Comparison of ENCODE assay signal across 1 cellular context in the genomic region with DNA sequence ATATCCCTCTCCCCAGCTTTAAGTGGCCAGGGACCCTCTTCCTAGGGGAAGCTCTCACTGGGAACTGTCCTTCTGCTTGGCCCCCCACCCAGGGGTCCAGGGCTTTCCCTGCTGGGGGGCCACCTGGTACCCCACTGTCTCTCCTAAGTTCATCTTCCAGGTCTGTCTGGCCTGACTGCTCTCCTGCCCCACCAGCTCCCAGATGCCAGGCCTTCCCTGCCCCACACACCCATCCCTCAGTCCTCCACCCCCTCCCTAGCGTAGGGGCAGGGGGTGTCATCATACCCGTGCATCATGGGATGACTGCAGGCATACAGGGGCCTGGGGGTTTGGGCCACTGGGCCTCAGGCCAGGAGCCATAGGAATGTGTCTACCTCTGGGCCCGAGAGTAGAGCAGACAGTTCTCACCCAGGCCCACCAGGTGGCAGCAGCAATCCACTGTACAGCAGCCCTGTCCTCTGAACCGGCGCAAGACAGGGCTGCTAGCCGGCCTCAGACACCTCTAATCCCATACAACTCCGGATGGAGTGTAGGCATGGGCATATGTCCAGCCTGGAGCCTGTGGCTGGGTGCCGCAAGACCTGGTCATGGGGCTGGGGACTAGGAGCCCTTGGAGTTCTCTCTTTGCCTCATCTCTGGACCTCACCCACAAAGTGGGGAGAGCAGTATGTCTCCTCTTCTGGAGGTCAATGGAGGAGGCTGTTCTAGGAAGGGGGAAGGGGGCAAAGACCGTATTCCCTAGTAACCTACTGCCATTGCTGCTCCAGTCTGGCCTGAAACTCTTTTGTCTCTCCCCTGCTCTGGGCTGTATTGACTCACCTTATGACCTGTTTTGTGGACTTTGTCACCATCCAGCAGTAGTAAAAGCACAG.
TF ChIP-seq lines count a peak whose summit lies in the region.

No MANE protein-coding gene starts in this region.

TF ChIP-seq in GM12878, 131 proteins besides CTCF, POLR2A, EP300 and RAD21:
- no peak for TF ChIP-seq TCF3 (IDR thresholded peaks at IDR 0.05; ENCODE audit: borderline replicate concordance, insufficient read depth, low read depth, low read length)
- peak; percentile 60; the same call in 1 of the 2 replicates for TF ChIP-seq YY1 (IDR thresholded peaks at IDR 0.05; ENCODE audit: low read depth, low read length)
- TF ChIP-seq FOXM1 (IDR thresholded peaks at IDR 0.05; ENCODE audit: low read depth, low read length): no peak
- peak; percentile 95 for TF ChIP-seq SMC3 (IDR thresholded peaks at IDR 0.05; ENCODE audit: borderline replicate concordance, low read length)
- TF ChIP-seq, protein P1, sequence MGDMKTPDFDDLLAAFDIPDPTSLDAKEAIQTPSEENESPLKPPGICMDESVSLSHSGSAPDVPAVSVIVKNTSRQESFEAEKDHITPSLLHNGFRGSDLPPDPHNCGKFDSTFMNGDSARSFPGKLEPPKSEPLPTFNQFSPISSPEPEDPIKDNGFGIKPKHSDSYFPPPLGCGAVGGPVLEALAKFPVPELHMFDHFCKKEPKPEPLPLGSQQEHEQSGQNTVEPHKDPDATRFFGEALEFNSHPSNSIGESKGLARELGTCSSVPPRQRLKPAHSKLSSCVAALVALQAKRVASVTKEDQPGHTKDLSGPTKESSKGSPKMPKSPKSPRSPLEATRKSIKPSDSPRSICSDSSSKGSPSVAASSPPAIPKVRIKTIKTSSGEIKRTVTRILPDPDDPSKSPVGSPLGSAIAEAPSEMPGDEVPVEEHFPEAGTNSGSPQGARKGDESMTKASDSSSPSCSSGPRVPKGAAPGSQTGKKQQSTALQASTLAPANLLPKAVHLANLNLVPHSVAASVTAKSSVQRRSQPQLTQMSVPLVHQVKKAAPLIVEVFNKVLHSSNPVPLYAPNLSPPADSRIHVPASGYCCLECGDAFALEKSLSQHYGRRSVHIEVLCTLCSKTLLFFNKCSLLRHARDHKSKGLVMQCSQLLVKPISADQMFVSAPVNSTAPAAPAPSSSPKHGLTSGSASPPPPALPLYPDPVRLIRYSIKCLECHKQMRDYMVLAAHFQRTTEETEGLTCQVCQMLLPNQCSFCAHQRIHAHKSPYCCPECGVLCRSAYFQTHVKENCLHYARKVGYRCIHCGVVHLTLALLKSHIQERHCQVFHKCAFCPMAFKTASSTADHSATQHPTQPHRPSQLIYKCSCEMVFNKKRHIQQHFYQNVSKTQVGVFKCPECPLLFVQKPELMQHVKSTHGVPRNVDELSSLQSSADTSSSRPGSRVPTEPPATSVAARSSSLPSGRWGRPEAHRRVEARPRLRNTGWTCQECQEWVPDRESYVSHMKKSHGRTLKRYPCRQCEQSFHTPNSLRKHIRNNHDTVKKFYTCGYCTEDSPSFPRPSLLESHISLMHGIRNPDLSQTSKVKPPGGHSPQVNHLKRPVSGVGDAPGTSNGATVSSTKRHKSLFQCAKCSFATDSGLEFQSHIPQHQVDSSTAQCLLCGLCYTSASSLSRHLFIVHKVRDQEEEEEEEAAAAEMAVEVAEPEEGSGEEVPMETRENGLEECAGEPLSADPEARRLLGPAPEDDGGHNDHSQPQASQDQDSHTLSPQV (IDR thresholded peaks at IDR 0.05): no peak
- TF ChIP-seq IKZF1 (conservative IDR thresholded peaks at IDR 0.05): no peak
- no peak for TF ChIP-seq DPF2 (IDR thresholded peaks at IDR 0.05)
- no peak for TF ChIP-seq NRF1 (conservative IDR thresholded peaks at IDR 0.05; ENCODE audit: low read depth, low read length)
- TF ChIP-seq, protein P2, sequence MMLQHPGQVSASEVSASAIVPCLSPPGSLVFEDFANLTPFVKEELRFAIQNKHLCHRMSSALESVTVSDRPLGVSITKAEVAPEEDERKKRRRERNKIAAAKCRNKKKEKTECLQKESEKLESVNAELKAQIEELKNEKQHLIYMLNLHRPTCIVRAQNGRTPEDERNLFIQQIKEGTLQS (IDR thresholded peaks at IDR 0.05; ENCODE audit: borderline replicate concordance, extremely low read depth, low read depth, low read length): no peak
- no peak for TF ChIP-seq SP1 (IDR thresholded peaks at IDR 0.05; ENCODE audit: low read depth, low read length)
- TF ChIP-seq LARP7 (IDR thresholded peaks at IDR 0.05): 0 out of 2 replicates have a peak, but pooled peaks have one; percentile 19
- 0 out of 2 replicates have a peak, but pooled peaks have one; percentile 47 for TF ChIP-seq HDGF (IDR thresholded peaks at IDR 0.05)
- no peak for TF ChIP-seq PAX5 (IDR thresholded peaks at IDR 0.05; ENCODE audit: borderline replicate concordance, low read depth, low read length)
- TF ChIP-seq SREBF2 (IDR thresholded peaks at IDR 0.05; ENCODE audit: low read length): no peak
- TF ChIP-seq HCFC1 (IDR thresholded peaks at IDR 0.05; ENCODE audit: low read length): no peak
- TF ChIP-seq TAF1 (IDR thresholded peaks at IDR 0.05; ENCODE audit: borderline replicate concordance, low read depth, low read length): no peak
- TF ChIP-seq SIX5 (IDR thresholded peaks at IDR 0.05; ENCODE audit: low read depth, low read length, severe bottlenecking): peak; percentile 8
- 0 out of 2 replicates have a peak, but pooled peaks have one; percentile 33 for TF ChIP-seq IRF4 (IDR thresholded peaks at IDR 0.05; ENCODE audit: low read depth, low read length)
- no peak for TF ChIP-seq BCL11A (IDR thresholded peaks at IDR 0.05; ENCODE audit: low read depth, low read length)
- no peak for TF ChIP-seq ZNF24 (IDR thresholded peaks at IDR 0.05)
- TF ChIP-seq STAT1 (conservative IDR thresholded peaks at IDR 0.05): 0 out of 2 replicates have a peak, but pooled peaks have one; percentile 42
- 0 out of 2 replicates have a peak, but pooled peaks have one; percentile 36 for TF ChIP-seq NR2F1 (conservative IDR thresholded peaks at IDR 0.05)
- TF ChIP-seq, protein P3, sequence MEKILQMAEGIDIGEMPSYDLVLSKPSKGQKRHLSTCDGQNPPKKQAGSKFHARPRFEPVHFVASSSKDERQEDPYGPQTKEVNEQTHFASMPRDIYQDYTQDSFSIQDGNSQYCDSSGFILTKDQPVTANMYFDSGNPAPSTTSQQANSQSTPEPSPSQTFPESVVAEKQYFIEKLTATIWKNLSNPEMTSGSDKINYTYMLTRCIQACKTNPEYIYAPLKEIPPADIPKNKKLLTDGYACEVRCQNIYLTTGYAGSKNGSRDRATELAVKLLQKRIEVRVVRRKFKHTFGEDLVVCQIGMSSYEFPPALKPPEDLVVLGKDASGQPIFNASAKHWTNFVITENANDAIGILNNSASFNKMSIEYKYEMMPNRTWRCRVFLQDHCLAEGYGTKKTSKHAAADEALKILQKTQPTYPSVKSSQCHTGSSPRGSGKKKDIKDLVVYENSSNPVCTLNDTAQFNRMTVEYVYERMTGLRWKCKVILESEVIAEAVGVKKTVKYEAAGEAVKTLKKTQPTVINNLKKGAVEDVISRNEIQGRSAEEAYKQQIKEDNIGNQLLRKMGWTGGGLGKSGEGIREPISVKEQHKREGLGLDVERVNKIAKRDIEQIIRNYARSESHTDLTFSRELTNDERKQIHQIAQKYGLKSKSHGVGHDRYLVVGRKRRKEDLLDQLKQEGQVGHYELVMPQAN (conservative IDR thresholded peaks at IDR 0.05): no peak
- no peak for TF ChIP-seq BMI1 (IDR thresholded peaks at IDR 0.05; ENCODE audit: borderline replicate concordance)
- TF ChIP-seq SMARCA5 (IDR thresholded peaks at IDR 0.05): peak; percentile 82; the same call in 1 of the 2 replicates
- peak in 1 of 2 experiments; percentile 19; a peak in 1 of 4 replicates for TF ChIP-seq BHLHE40 (IDR thresholded peaks at IDR 0.05; ENCODE audit: borderline replicate concordance in 1 of 2, low read depth in 2 of 2, low read length in 1 of 2)
- TF ChIP-seq, protein P4, sequence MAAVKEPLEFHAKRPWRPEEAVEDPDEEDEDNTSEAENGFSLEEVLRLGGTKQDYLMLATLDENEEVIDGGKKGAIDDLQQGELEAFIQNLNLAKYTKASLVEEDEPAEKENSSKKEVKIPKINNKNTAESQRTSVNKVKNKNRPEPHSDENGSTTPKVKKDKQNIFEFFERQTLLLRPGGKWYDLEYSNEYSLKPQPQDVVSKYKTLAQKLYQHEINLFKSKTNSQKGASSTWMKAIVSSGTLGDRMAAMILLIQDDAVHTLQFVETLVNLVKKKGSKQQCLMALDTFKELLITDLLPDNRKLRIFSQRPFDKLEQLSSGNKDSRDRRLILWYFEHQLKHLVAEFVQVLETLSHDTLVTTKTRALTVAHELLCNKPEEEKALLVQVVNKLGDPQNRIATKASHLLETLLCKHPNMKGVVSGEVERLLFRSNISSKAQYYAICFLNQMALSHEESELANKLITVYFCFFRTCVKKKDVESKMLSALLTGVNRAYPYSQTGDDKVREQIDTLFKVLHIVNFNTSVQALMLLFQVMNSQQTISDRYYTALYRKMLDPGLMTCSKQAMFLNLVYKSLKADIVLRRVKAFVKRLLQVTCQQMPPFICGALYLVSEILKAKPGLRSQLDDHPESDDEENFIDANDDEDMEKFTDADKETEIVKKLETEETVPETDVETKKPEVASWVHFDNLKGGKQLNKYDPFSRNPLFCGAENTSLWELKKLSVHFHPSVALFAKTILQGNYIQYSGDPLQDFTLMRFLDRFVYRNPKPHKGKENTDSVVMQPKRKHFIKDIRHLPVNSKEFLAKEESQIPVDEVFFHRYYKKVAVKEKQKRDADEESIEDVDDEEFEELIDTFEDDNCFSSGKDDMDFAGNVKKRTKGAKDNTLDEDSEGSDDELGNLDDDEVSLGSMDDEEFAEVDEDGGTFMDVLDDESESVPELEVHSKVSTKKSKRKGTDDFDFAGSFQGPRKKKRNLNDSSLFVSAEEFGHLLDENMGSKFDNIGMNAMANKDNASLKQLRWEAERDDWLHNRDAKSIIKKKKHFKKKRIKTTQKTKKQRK (IDR thresholded peaks at IDR 0.05; ENCODE audit: low read depth, low read length): no peak
- TF ChIP-seq, protein P5, sequence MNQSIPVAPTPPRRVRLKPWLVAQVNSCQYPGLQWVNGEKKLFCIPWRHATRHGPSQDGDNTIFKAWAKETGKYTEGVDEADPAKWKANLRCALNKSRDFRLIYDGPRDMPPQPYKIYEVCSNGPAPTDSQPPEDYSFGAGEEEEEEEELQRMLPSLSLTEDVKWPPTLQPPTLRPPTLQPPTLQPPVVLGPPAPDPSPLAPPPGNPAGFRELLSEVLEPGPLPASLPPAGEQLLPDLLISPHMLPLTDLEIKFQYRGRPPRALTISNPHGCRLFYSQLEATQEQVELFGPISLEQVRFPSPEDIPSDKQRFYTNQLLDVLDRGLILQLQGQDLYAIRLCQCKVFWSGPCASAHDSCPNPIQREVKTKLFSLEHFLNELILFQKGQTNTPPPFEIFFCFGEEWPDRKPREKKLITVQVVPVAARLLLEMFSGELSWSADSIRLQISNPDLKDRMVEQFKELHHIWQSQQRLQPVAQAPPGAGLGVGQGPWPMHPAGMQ (IDR thresholded peaks at IDR 0.05; ENCODE audit: borderline replicate concordance): no peak
